8 cellular contexts compared by ENCODE assay signal in the genomic region with DNA sequence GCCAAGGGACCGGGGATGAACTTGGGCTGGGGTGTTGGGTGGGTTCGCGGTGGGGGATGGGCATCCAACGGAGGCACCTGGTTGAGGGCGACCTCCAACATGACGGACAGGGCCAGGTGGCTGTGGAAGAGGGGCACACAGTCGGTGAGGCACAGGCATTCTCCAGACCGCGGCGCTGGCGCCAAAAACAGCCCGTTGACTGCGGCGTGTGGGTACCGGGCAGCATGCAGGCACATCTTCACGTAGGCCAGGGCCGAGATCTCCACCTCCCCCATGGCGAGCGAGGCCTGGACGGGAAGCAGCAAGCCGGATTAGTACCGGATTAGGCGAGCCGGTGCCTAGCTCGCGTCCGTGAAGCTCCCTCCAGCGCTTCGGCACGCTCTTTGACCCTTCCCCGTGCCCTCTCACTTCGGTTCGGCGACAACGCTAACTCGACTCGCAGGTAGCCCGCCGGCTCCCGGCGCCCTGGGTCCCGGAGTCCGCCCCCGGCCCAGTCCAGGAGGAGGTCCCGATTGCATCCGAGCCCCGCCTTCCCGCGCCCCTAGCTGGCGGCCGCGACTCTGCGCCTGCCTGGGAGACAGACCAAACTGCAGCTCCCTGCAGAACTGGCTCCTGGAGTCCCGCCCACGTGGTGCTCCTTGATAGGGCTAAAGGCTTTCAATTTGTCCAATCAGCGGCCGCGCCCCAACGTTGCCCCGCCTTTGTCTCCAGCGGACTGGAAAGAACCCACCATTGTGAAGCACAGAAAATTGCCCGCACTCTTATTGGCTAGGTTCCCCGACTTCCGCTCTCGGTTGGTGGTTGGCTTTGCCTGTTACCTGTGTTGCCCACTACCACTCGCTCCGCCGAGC. TPM values are rescaled to one million over a fixed set of nuclear protein-coding genes. Genes with fewer than 3 reads are reported as not detected.
DNase-seq lines count a peak whose midpoint lies in the region; ATAC-seq, FAIRE-seq and TF ChIP-seq lines count a peak whose summit lies in the region.

Gene EMC9 (minus strand): TSS at position 562 of the 851 bp plus-strand sequence. CDS start 287 bp downstream, at position 275.

- peaks cover 46% of the 10 kb centered on the region for H3K36me3 ChIP-seq in HUES64 (ENCODE audit: insufficient read depth, low read length)
- H3K36me3 ChIP-seq in OCI-LY1 (ENCODE audit: insufficient read depth, low read length), result peaks cover 58% of the 10 kb centered on the region
- peaks cover 38% of the 10 kb centered on the region for H3K36me3 ChIP-seq in mesodermal cell (ENCODE audit: control insufficient read depth, insufficient read depth, low read length)

- H3K9me2 ChIP-seq in OCI-LY1 (ENCODE audit: low read depth, low read length), result no peaks in the 10 kb centered on the region

- peak within 1 kb of the TSS; percentile 77 for H3K27ac ChIP-seq in HUES64 (ENCODE audit: low read depth, low read length)
- peak within 1 kb of the TSS; percentile 91 for H3K27ac ChIP-seq in OCI-LY1 (ENCODE audit: low read depth, low read length, poor library complexity, severe bottlenecking)
- H3K27ac ChIP-seq in mesodermal cell (ENCODE audit: low read depth, low read length, severe bottlenecking), result peak within 1 kb of the TSS; percentile 82

- peak; percentile 80 for ATAC-seq in GM21447 (IDR thresholded peaks at IDR 0.05; ENCODE audit: unreplicated experiment)

- H4K20me1 ChIP-seq in OCI-LY1 (ENCODE audit: insufficient read depth, low read length), result no peaks in the 10 kb centered on the region

- H3K27me3 ChIP-seq in HUES64 (ENCODE audit: insufficient read depth, low read length), result 0 out of 2 replicates have a peak, but pooled peaks cover 4% of the 10 kb centered on the region
- no peaks in the 10 kb centered on the region for H3K27me3 ChIP-seq in OCI-LY1 (ENCODE audit: insufficient read depth, low read length)

- H3K79me2 ChIP-seq in OCI-LY1 (ENCODE audit: insufficient read depth, low read length), result peaks cover 19% of the 10 kb centered on the region

- peak within 1 kb of the TSS; percentile 74 for H3K4me3 ChIP-seq in HUES64 (ENCODE audit: low read length)
- peak within 1 kb of the TSS; percentile 78 for H3K4me3 ChIP-seq in OCI-LY1 (ENCODE audit: low read depth, low read length, poor library complexity, severe bottlenecking)
- H3K4me3 ChIP-seq in mesodermal cell (ENCODE audit: extremely low read depth, insufficient read depth, low read length, poor library complexity, severe bottlenecking), result peak within 1 kb of the TSS; percentile 73

- H3K9me3 ChIP-seq in HUES64 (ENCODE audit: insufficient read depth, low read depth, low read length) (no peaks in the 10 kb centered on the region), OCI-LY1 (ENCODE audit: low read length) (no peaks in the 10 kb centered on the region), mesodermal cell (ENCODE audit: control insufficient read depth, low read length) (no peaks in the 10 kb centered on the region)

- peak; percentile 100 for DNase-seq in DMS 273 (lab: John Stamatoyannopoulos, UW; ENCODE audit: unreplicated experiment)
- peak; percentile 99 for DNase-seq in activated CD8-positive, alpha-beta memory T cell treated with anti-CD3 and anti-CD28 coated beads, Interleukin-2, amount 50 U/mL, for 4 hours
- peak; percentile 97 to 99 for DNase-seq in stimulated activated CD8-positive, alpha-beta memory T cell treated with anti-CD3 and anti-CD28 coated beads, Interleukin-15, amount 100 ng/mL, for 4 hours (ENCODE audit: low read depth in 2 of 2)

- WGBS in HUES64, result under 1% methylated on average over 68 of the region's 68 CpGs
- 0% methylated on average over 67 to 68 of the region's 68 CpGs for WGBS in mesodermal cell (ENCODE audit: insufficient coverage in 2 of 2), 2 experiments

- H3K9ac ChIP-seq in HUES64 (ENCODE audit: low read depth, low read length) (peak within 1 kb of the TSS; percentile 79), OCI-LY1 (ENCODE audit: low read length) (peak within 1 kb of the TSS; percentile 83)

- FAIRE-seq in endometrium (lab: Jason Lieb, UNC), result peak; percentile 76

- peaks cover 6% of the 10 kb centered on the region; the same call in 1 of the 2 replicates for H3K4me1 ChIP-seq in HUES64 (ENCODE audit: insufficient read depth, low read length)
- peaks cover 40% of the 10 kb centered on the region for H3K4me1 ChIP-seq in OCI-LY1 (ENCODE audit: insufficient read depth, low read length, severe bottlenecking)
- H3K4me1 ChIP-seq in mesodermal cell (ENCODE audit: control insufficient read depth, insufficient read depth, low read length, poor library complexity, severe bottlenecking), result peaks cover 11% of the 10 kb centered on the region

- H3K4me2 ChIP-seq in OCI-LY1 (ENCODE audit: low read length), result peak within 1 kb of the TSS; percentile 75

- no peaks in the 10 kb centered on the region for H3F3A ChIP-seq in OCI-LY1 (ENCODE audit: insufficient read depth, low read length)

- no peak for TF ChIP-seq CTCF in OCI-LY1 (IDR thresholded peaks at IDR 0.05; ENCODE audit: low read length)

- no peak within 1 kb of the TSS for H2AFZ ChIP-seq in OCI-LY1 (ENCODE audit: low read length)

RNA-seq across cellular contexts. Expression of gene EMC9, which starts in this region (rescaled TPM):
- 26.7 TPM for polyA plus RNA-seq in HUES64 (2013, experiment 1 of 2)
- polyA plus RNA-seq in HUES64 (2013, experiment 2 of 2), result 30.4 TPM
- 22.0 TPM for polyA plus RNA-seq in mesodermal cell (2013, experiment 1 of 2)
- polyA plus RNA-seq in mesodermal cell (2013, experiment 2 of 2), result 20.3 TPM

Comparison
In these comparisons a context has a peak if more than half of its experiments do, and no peak if none do; other contexts are left out.
1. Peak in every context shown above with its lines: DNase-seq, ATAC-seq, H3K4me3 ChIP-seq and H3K27ac ChIP-seq.